In the genomic region with DNA sequence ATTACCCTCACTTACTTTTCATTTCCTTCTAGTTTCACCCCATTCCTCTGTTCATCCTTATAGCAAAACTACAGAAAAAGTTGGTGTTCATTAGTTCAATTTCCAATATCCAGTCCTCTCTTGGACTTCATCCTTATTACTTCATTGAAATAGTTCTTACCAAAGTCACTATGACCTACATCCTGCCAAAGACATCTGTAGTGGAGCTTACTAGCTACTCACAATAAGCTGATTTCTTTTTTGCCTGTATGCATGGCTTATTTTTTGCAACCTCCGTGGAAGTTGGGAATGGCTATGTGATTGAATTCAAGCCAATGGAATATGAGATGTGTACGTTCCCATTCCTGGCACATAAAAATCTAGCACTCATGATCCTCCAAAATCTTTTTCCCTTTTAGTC, we compare ENCODE assay signal across 14 cellular contexts.
"Had no signal": no experiment of that assay in that cellular context is flagged by ENCODE, and none has a peak within 500 bp of the region (broad histone marks: within the 10 kb centered on the region; RNA-seq: fewer than 3 reads in every experiment).

No MANE protein-coding gene starts in this region.

- DNase-seq: activated CD4-positive, alpha-beta T cell treated with anti-CD3 and anti-CD28 coated beads for 36 hours; activated CD4-positive, alpha-beta T cell treated with anti-CD3 and anti-CD28 coated beads, Interleukin-2, amount 50 U/mL, for 48 hours; activated naive CD4-positive, alpha-beta T cell treated with Interleukin-2 at 50 U/mL for 16 hours; anterior cingulate cortex; kidney glomerular epithelial cell; left ventricle myocardium inferior; occipital lobe; retina; stimulated activated CD4-positive, alpha-beta T cell treated with anti-CD3 and anti-CD28 coated beads, Interleukin-2, amount 100 ng/mL, for 24 hours; stimulated activated naive CD4-positive, alpha-beta T cell treated with Interleukin-2 at 50 U/mL for 16 hours had no signal

- ATAC-seq: activated CD4-positive, alpha-beta T cell treated with anti-CD3 and anti-CD28 coated beads for 36 hours; foreskin keratinocyte; WTC11 had no signal

- H3K4me3 ChIP-seq: coronary artery, left ventricle myocardium inferior, tibial nerve had no signal
